7 cellular contexts compared by ENCODE assay signal in the genomic region with DNA sequence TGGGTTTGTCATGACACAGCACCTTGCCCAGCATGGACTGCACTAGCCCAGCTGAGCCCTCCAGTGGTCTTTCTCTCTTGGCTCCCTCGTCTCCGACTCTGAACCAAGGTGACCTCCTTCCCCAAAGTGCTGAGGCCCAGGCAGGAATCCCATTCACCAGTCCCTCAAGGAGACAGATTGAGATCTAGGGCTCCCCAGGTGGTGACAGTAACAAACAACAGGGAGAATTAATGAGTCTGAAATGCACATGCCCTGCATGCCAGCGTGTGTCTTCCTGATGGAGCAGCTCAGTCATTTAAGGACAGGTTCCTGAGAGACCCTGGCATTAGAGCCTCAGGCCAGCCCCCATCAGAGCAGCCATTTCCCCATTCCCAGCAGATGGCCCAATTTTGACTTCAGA. TPM values are rescaled to one million over a fixed set of nuclear protein-coding genes. Genes with fewer than 3 reads are reported as not detected.
DNase-seq lines count a peak whose midpoint lies in the region; ATAC-seq, FAIRE-seq and TF ChIP-seq lines count a peak whose summit lies in the region.

No MANE protein-coding gene starts in this region.

- no peak for FAIRE-seq in frontal cortex (lab: Jason Lieb, UNC)

- TF ChIP-seq CTCF in omental fat pad (IDR thresholded peaks at IDR 0.05) = no peak

- DNase-seq in ELF-1 (ENCODE audit: low read depth, low spot score) (peak; percentile 68), HT-29 (ENCODE audit: low spot score) (peak; percentile 31), islet precursor cell (peak; percentile 80), omental fat pad (ENCODE audit: low spot score) (no peak), frontal cortex (ENCODE audit: low spot score in 2 of 2) (no peak), GOT3 (lab: John Stamatoyannopoulos, UW) (no peak)

- ATAC-seq in SK-N-SH treated with all-trans-retinoic acid at 6 μM for 48 hours (peak; percentile 72), omental fat pad (ENCODE audit: low FRiP score) (no peak)

TF ChIP-seq in SK-N-SH treated with all-trans-retinoic acid at 6 μM for 48 hours, 23 proteins besides CTCF, POLR2A, EP300 and RAD21:
- TF ChIP-seq SNAI2 (CRISPR knock-in tag; IDR thresholded peaks at IDR 0.05) = no peak

RNA-seq across cellular contexts. Expression of a gene that starts 51.4 kb away (rescaled TPM):
- total RNA-seq in HT-29 (2014; rRNA removed; shearing (Covaris generic)) = 51.0 and 54.3 TPM in 2 replicates
- total RNA-seq in omental fat pad (100 to 1,000 TPM in 1 of 4 donors, 10 to 100 TPM in 3; 22.8 to 111 (median 29.1) TPM), frontal cortex (1.2 TPM)

Comparison
In these comparisons a context has a peak if more than half of its experiments do, and no peak if none do; other contexts are left out.
1. DNase-seq: peak in ELF-1 (single experiment), HT-29 (single experiment) and islet precursor cell (single experiment); none in omental fat pad (single experiment), frontal cortex (0 of 2) and GOT3 (single experiment).
2. RNA of a gene that starts 51.4 kb away (total RNA-seq): 51.0 to 54.3 TPM in HT-29 and 22.8 to 111 TPM in omental fat pad; 1.2 TPM in frontal cortex (single experiment); every median in the first group is over 10 times any median in the second.